Comparison of ENCODE assay signal across 1 cellular context in genomic region chr15:64045106-64045435, GRCh38.
TF ChIP-seq lines count a peak whose summit lies in the region.

No MANE protein-coding gene starts in this region.

TF ChIP-seq in GM23338, 12 proteins besides CTCF, POLR2A, EP300 and RAD21 (continued from another document):
- no peak for TF ChIP-seq ZNF462 (CRISPR knock-in tag; IDR thresholded peaks at IDR 0.05)
- no peak for TF ChIP-seq ZNF114 (CRISPR knock-in tag; IDR thresholded peaks at IDR 0.05)
- no peak for TF ChIP-seq NANOG (IDR thresholded peaks at IDR 0.05; ENCODE audit: borderline replicate concordance)
- no peak for TF ChIP-seq EZH2 (IDR thresholded peaks at IDR 0.05; ENCODE audit: low read depth, unreplicated experiment)
